ENCODE assay signal across 14 cellular contexts in the genomic region with DNA sequence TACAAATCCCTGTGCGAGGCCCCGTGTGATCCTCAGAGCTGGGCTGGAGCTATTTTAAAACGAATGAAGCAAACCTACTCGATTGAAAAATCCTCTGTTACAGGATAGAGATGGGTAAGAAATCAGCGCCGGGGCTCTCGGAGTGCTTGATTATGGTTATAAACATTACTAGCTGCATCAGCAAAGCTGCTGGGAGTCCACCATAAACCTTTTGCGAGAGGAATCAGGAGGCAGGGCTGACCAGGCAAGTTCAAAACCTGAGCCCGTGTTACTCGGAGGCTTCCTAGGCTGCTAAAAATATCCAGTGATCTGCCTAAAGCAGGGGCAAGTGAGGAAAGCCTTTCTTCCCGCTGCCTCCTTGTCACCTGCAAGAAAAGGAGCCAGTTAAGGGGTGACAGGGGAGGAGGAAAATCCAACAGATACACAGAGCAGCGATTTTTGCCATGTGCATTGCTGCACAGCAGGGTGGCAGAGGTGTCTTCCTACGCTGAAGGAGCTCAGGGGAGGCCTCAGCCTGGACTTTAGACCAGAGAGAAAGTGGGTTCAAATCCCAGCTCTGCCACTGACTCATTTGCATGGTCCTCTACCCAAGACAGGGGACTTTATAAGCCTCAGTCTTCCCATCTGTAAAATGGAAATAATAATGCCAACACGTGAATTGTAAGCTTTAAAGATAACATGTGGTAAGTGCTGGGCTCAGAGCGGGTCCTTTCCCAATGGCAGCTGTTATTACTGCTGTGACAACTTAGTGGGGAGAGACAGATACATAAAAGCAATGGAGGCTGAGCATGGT.
A peak's percentile ranks its signal among the peaks of the same experiment; 100 is the strongest.
DNase-seq lines count a peak whose midpoint lies in the region; ATAC-seq and TF ChIP-seq lines count a peak whose summit lies in the region.
"Had no signal": no experiment of that assay in that cellular context is flagged by ENCODE, and none has a peak within 500 bp of the region (broad histone marks: within the 10 kb centered on the region; RNA-seq: fewer than 3 reads in every experiment).

No MANE protein-coding gene starts in this region.

- H3K27ac ChIP-seq in IMR-90 (ENCODE audit: insufficient read depth, low read length) (no peak overlapping the region), VCaP (peak overlapping the region; percentile 23; the same call in 1 of the 2 replicates), mesenchymal stem cell (ENCODE audit: low read length, poor library complexity, severe bottlenecking) (no peak overlapping the region)
- H3K27ac ChIP-seq: BLaER1 had no signal

- no peak overlapping the region for H3K4me3 ChIP-seq in IMR-90 (ENCODE audit: insufficient read depth, low read depth, low read length)
- no peak overlapping the region for H3K4me3 ChIP-seq in mesenchymal stem cell (ENCODE audit: insufficient read depth in 1 of 2, low read depth in 1 of 2, low read length in 2 of 2)
- H3K4me3 ChIP-seq: BLaER1 had no signal

- no peak for TF ChIP-seq POLR2A in IMR-90 (IDR thresholded peaks at IDR 0.05; ENCODE audit: low read depth, low read length)

- WGBS in IMR-90 (ENCODE audit: extremely low coverage in 2 of 2, insufficient read length in 1 of 2), 2 experiments: 56% methylated on average over 3 of the region's 15 CpGs; no CpG with 5 or more reads in 1 of the 2 experiments
- WGBS in mesenchymal stem cell: 82% methylated on average over 15 of the region's 15 CpGs

- in situ Hi-C loops in IMR-90 (cut with MboI; ENCODE audit: low sequenced_read_pairs): no loop called here

- H2AFZ ChIP-seq in IMR-90 (replicated peaks; ENCODE audit: low read length, poor library complexity): peak overlapping the region; percentile 60
- no peak overlapping the region for H2AFZ ChIP-seq in mesenchymal stem cell (ENCODE audit: low read depth, low read length)

- H3K79me1 ChIP-seq in IMR-90 (ENCODE audit: low read depth in 1 of 2, low read length in 2 of 2): no peaks in the 10 kb centered on the region
- H3K79me1 ChIP-seq in mesenchymal stem cell (replicated peaks; ENCODE audit: low read length, poor library complexity, severe bottlenecking): no peaks in the 10 kb centered on the region

- H3K23ac ChIP-seq in IMR-90 (ENCODE audit: low read depth, low read length): no peak overlapping the region
- no peak overlapping the region for H3K23ac ChIP-seq in mesenchymal stem cell (ENCODE audit: low read length in 2 of 2)

- BruUV-seq in IMR-90 (replicated peaks; lab: Mats Ljungman, UMichigan): no TSS peak

- H3K9me3 ChIP-seq in IMR-90 (ENCODE audit: control insufficient read depth, insufficient read depth, low read length) (peaks cover 9% of the 10 kb centered on the region), mesenchymal stem cell (ENCODE audit: control insufficient read depth, low read length) (peaks cover 14% of the 10 kb centered on the region)

- CTCF ChIA-PET in IMR-90 (lab: Yijun Ruan, JAX): no interaction called here

- intact Hi-C loops in IMR-90 (cut with micrococcal nuclease) (no loop called here), sciatic nerve (cut with DNase I) (no loop called here)

- H2BK120ac ChIP-seq in IMR-90 (ENCODE audit: low read depth, low read length) (no peak overlapping the region), mesenchymal stem cell (ENCODE audit: low read depth, low read length) (no peak overlapping the region)

- ATAC-seq in IMR-90 (ENCODE audit: low read depth) (no peak), sciatic nerve (no peak)

- no peak overlapping the region for H4K8ac ChIP-seq in IMR-90 (ENCODE audit: low read depth in 2 of 2, low read length in 2 of 2)
- no peak overlapping the region for H4K8ac ChIP-seq in mesenchymal stem cell (ENCODE audit: low read length)

- H4K20me1 ChIP-seq in IMR-90 (ENCODE audit: insufficient read depth, low read length): no peaks in the 10 kb centered on the region
- H4K20me1 ChIP-seq: BLaER1 had no signal

- H3K4me1 ChIP-seq in IMR-90 (ENCODE audit: control insufficient read depth, insufficient read depth, low read length): no peaks in the 10 kb centered on the region
- H3K4me1 ChIP-seq in mesenchymal stem cell (ENCODE audit: control insufficient read depth, insufficient read depth, low read depth, low read length): peaks cover 2% of the 10 kb centered on the region

- dilution Hi-C loops in IMR-90 (cut with HindIII; ENCODE audit: low sequenced_read_pairs, unreplicated experiment): no loop called here

- TF ChIP-seq RAD21 in IMR-90 (IDR thresholded peaks at IDR 0.05; ENCODE audit: low read length): no peak

- peaks cover 30% of the 10 kb centered on the region for H3K27me3 ChIP-seq in IMR-90 (ENCODE audit: control insufficient read depth, insufficient read depth, low read length)
- peaks cover 8 to 42% of the 10 kb centered on the region in 2 experiments for H3K27me3 ChIP-seq in mesenchymal stem cell (ENCODE audit: control insufficient read depth in 1 of 2, insufficient read depth in 1 of 2, low read length in 2 of 2)
- H3K27me3 ChIP-seq: BLaER1 had no signal

- H3K9me1 ChIP-seq in IMR-90 (ENCODE audit: insufficient read depth, low read length): no peaks in the 10 kb centered on the region

- H2AK9ac ChIP-seq in IMR-90 (replicated peaks; ENCODE audit: low read depth, low read length, poor library complexity): no peak overlapping the region

- no peak overlapping the region for H3K4ac ChIP-seq in IMR-90 (ENCODE audit: low read depth, low read length)
- H3K4ac ChIP-seq in mesenchymal stem cell (ENCODE audit: low read depth in 1 of 2, low read length in 2 of 2): no peak overlapping the region

- H2AK5ac ChIP-seq in IMR-90 (ENCODE audit: low read depth, low read length) (no peak overlapping the region), mesenchymal stem cell (ENCODE audit: low read length, severe bottlenecking) (no peak overlapping the region)

- POLR2A ChIA-PET in IMR-90 (lab: Charles Lee; ENCODE audit: unreplicated experiment): no interaction called here

- H2BK15ac ChIP-seq in IMR-90 (ENCODE audit: low read depth, low read length): no peak overlapping the region
- no peak overlapping the region for H2BK15ac ChIP-seq in mesenchymal stem cell (ENCODE audit: low read depth, poor library complexity, severe bottlenecking)

- H3K18ac ChIP-seq in IMR-90 (ENCODE audit: low read depth, low read length): no peak overlapping the region
- H3K18ac ChIP-seq in mesenchymal stem cell (ENCODE audit: low read depth in 1 of 2, low read length in 2 of 2): no peak overlapping the region

- H3K4me2 ChIP-seq in IMR-90 (ENCODE audit: low read depth, low read length): no peak overlapping the region
- no peak overlapping the region for H3K4me2 ChIP-seq in mesenchymal stem cell (ENCODE audit: low read length, poor library complexity, severe bottlenecking)
- H3K4me2 ChIP-seq: BLaER1 had no signal

- no peak overlapping the region for H4K91ac ChIP-seq in IMR-90 (ENCODE audit: insufficient read depth, low read depth, low read length)
- H4K91ac ChIP-seq in mesenchymal stem cell (ENCODE audit: low read length): peak overlapping the region; percentile 21

- H3K9ac ChIP-seq in IMR-90 (ENCODE audit: low read depth, low read length) (no peak overlapping the region), mesenchymal stem cell (ENCODE audit: low read length) (no peak overlapping the region)
- H3K9ac ChIP-seq: BLaER1 had no signal

- H3K36me3 ChIP-seq in IMR-90 (ENCODE audit: control insufficient read depth, insufficient read depth, low read length) (no peaks in the 10 kb centered on the region), mesenchymal stem cell (ENCODE audit: control insufficient read depth in 1 of 2, insufficient read depth in 2 of 2, low read depth in 1 of 2, low read length in 2 of 2) (no peaks in the 10 kb centered on the region)
- H3K36me3 ChIP-seq: BLaER1 had no signal

- H3K14ac ChIP-seq in IMR-90 (replicated peaks; ENCODE audit: low read depth, low read length) (no peak overlapping the region), mesenchymal stem cell (ENCODE audit: low read length in 2 of 2) (no peak overlapping the region)

- no peak overlapping the region for H4K5ac ChIP-seq in IMR-90 (ENCODE audit: low read depth, low read length)

- no peak overlapping the region for H2BK5ac ChIP-seq in IMR-90 (ENCODE audit: low read depth, low read length, poor library complexity, severe bottlenecking)
- no peak overlapping the region for H2BK5ac ChIP-seq in mesenchymal stem cell (ENCODE audit: low read depth, low read length, poor library complexity, severe bottlenecking)

- no peak overlapping the region for H2BK12ac ChIP-seq in mesenchymal stem cell (ENCODE audit: low read length in 2 of 2)

- H2BK20ac ChIP-seq in IMR-90 (ENCODE audit: low read depth, low read length): no peak overlapping the region

- DNase-seq in IMR-90 (no peak), mesenchymal stem cell (no peak), sciatic nerve (ENCODE audit: low spot score) (peak; percentile 12), AG08395 (ENCODE audit: low spot score) (no peak), activated gamma-delta T cell treated with Interleukin-2 at 50 U/mL for 16 hours (no peak)
- DNase-seq in stimulated activated CD4-positive, alpha-beta T cell treated with anti-CD3 and anti-CD28 coated beads, Interleukin-2, amount 100 ng/mL, for 24 hours: no peak
- DNase-seq: CD8-positive, alpha-beta memory T cell; HCEC 1CT; NCI-H1417; NCI-H1930; NCI-H2171; NCI-H510A had no signal

- H3K56ac ChIP-seq in IMR-90 (ENCODE audit: extremely low read depth, insufficient read depth, low read length): no peak overlapping the region

- TF ChIP-seq CTCF in IMR-90 (conservative IDR thresholded peaks at IDR 0.05; ENCODE audit: low read depth, low read length) (no peak), VCaP (conservative IDR thresholded peaks at IDR 0.05) (no peak)

TF ChIP-seq in IMR-90, 13 proteins besides CTCF, POLR2A, EP300 and RAD21:
- TF ChIP-seq, protein P1, sequence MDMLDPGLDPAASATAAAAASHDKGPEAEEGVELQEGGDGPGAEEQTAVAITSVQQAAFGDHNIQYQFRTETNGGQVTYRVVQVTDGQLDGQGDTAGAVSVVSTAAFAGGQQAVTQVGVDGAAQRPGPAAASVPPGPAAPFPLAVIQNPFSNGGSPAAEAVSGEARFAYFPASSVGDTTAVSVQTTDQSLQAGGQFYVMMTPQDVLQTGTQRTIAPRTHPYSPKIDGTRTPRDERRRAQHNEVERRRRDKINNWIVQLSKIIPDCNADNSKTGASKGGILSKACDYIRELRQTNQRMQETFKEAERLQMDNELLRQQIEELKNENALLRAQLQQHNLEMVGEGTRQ (IDR thresholded peaks at IDR 0.05; ENCODE audit: low read depth, low read length): no peak
